Comparison of ENCODE assay signal across 7 cellular contexts in the genomic region with DNA sequence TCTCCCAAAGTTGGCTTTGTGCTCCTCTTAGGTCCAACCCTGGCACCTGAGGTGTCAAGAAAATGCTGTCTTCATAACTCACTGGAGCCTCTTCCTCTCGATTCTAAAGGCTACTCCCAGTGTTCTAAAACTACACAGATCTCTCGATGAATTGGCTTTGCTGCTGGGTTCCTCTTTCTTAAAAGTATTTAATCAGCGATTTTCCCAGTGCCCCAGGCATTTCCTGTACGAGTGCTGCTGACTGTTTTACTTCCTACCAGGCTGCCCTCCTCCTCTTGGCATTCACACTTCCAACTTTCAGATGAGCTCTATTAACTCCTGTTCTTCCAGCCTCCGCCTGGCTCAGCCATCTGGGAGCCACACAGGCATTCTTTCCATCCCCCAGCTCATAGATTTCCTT.
DNase-seq lines count a peak whose midpoint lies in the region; ATAC-seq and TF ChIP-seq lines count a peak whose summit lies in the region.
"Not testable (repeated sequence)": the region's sequence is repeated elsewhere in the genome, so short reads cannot be mapped to it uniquely, and the experiment has no call there.

No MANE protein-coding gene starts in this region.

- H3K27me3 ChIP-seq in right cardiac atrium (ENCODE audit: control insufficient read depth, insufficient read depth); upper lobe of left lung: not testable (repeated sequence)

- TF ChIP-seq POLR2A in upper lobe of left lung (IDR thresholded peaks at IDR 0.05) = not testable (repeated sequence)

- H3K36me3 Mint-ChIP-seq in HFFc6 (ENCODE audit: low read depth); WTC11; osteocyte (ENCODE audit: unreplicated experiment): not testable (repeated sequence)

- intact Hi-C loops in Right ventricle myocardium inferior (cut with DNase I); right cardiac atrium (cut with DNase I): not testable (repeated sequence)

- H3K4me3 Mint-ChIP-seq in HFFc6 = peak overlapping the region; percentile 31; the same call in 1 of the 2 replicates
- H3K4me3 Mint-ChIP-seq in WTC11; osteocyte (ENCODE audit: unreplicated experiment): not testable (repeated sequence)

- H3K9me3 ChIP-seq in right cardiac atrium (ENCODE audit: control insufficient read depth, low read length); mesodermal cell (ENCODE audit: control insufficient read depth, low read length); upper lobe of left lung: not testable (repeated sequence)

- peak; percentile 64 for ATAC-seq in WTC11
- ATAC-seq in Right ventricle myocardium inferior = peak; percentile 65
- peak; percentile 69 to 76 for ATAC-seq in right cardiac atrium
- ATAC-seq in upper lobe of left lung (ENCODE audit: low FRiP score in 2 of 2) = peak; percentile 30 to 82

- TF ChIP-seq EP300 in upper lobe of left lung (IDR thresholded peaks at IDR 0.05) = not testable (repeated sequence)

- H3K27ac ChIP-seq in right cardiac atrium (ENCODE audit: low read length); upper lobe of left lung: not testable (repeated sequence)
- peak overlapping the region; percentile 45 for H3K27ac ChIP-seq in mesodermal cell (ENCODE audit: low read depth, low read length, severe bottlenecking)

- no CpG with 5 or more reads among the region's 5 CpGs for WGBS in right cardiac atrium
- WGBS in mesodermal cell (ENCODE audit: insufficient coverage in 2 of 2), 2 experiments = no CpG with 5 or more reads among the region's 5 CpGs
- no CpG with 5 or more reads among the region's 5 CpGs for WGBS in upper lobe of left lung, 2 donors

- H3K4me3 ChIP-seq in right cardiac atrium (ENCODE audit: low read length); mesodermal cell (ENCODE audit: extremely low read depth, insufficient read depth, low read length, poor library complexity, severe bottlenecking); upper lobe of left lung: not testable (repeated sequence)

- H3K4me1 ChIP-seq in right cardiac atrium (ENCODE audit: control insufficient read depth, insufficient read depth, low read length); mesodermal cell (ENCODE audit: control insufficient read depth, insufficient read depth, low read length, poor library complexity, severe bottlenecking); upper lobe of left lung: not testable (repeated sequence)

- POLR2A ChIA-PET in WTC11 (lab: Charles Lee) = not testable (repeated sequence)

- peaks cover 15% of the 10 kb centered on the region for H3K4me1 Mint-ChIP-seq in HFFc6 (ENCODE audit: low read depth)
- not testable (repeated sequence) for H3K4me1 Mint-ChIP-seq in WTC11; osteocyte (ENCODE audit: unreplicated experiment)

- CTCF ChIA-PET in WTC11 (lab: Charles Lee) = not testable (repeated sequence)

- TF ChIP-seq CTCF in HFFc6 (IDR thresholded peaks at IDR 0.05); WTC11 (IDR thresholded peaks at IDR 0.05); osteocyte (IDR thresholded peaks at IDR 0.05); upper lobe of left lung (IDR thresholded peaks at IDR 0.05): not testable (repeated sequence)

- not testable (repeated sequence) for DNase-seq in HFFc6; WTC11 (ENCODE audit: low spot score); Right ventricle myocardium inferior (ENCODE audit: missing footprints); right cardiac atrium; osteocyte (ENCODE audit: extremely low spot score, unreplicated experiment); upper lobe of left lung

- not testable (repeated sequence) for H3K27me3 Mint-ChIP-seq in HFFc6 (ENCODE audit: insufficient read depth); WTC11 (ENCODE audit: low read depth); osteocyte (ENCODE audit: unreplicated experiment)

- not testable (repeated sequence) for H3K36me3 ChIP-seq in mesodermal cell (ENCODE audit: control insufficient read depth, insufficient read depth, low read length); upper lobe of left lung

- H3K27ac Mint-ChIP-seq in HFFc6 = peak overlapping the region; percentile 71; the same call in 1 of the 2 replicates
- not testable (repeated sequence) for H3K27ac Mint-ChIP-seq in WTC11
- peak overlapping the region; percentile 83 for H3K27ac Mint-ChIP-seq in osteocyte (ENCODE audit: unreplicated experiment)

- H3K9me3 Mint-ChIP-seq in HFFc6; WTC11; osteocyte (ENCODE audit: unreplicated experiment): not testable (repeated sequence)
